ENCODE assay signal across 3 cellular contexts in the genomic region with DNA sequence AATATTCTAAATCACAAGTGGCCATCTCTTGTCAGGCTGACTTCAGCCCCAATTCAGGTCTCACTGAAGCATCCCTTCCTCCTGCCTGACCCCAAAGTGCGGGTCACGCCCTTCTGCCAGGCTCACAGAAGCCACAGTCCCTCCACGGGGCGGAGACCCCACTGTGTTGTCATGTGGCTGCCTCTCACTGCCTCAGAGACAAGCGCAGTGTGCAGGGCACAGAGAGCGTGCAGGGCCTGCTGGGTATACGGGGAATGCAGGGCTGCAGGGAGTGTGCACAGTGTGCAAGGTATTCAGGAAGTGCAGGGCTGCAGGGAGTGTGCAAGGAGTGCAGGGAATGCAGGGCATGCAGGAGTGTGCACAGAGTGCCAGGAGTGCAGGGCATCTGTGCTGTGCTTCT.
TF ChIP-seq lines count a peak whose summit lies in the region.

No MANE protein-coding gene starts in this region.

TF ChIP-seq in HepG2, 621 proteins besides CTCF, POLR2A, EP300 and RAD21 (continues in another document):
- TF ChIP-seq HOXA7 (CRISPR knock-in tag; IDR thresholded peaks at IDR 0.05) = no peak
- no peak for TF ChIP-seq ZNF20 (CRISPR knock-in tag; IDR thresholded peaks at IDR 0.05)
- no peak for TF ChIP-seq ZNF232 (CRISPR knock-in tag; IDR thresholded peaks at IDR 0.05; ENCODE audit: borderline replicate concordance)
- no peak for TF ChIP-seq ZNF839 (CRISPR knock-in tag; IDR thresholded peaks at IDR 0.05; ENCODE audit: borderline replicate concordance)
- TF ChIP-seq ASH2L (IDR thresholded peaks at IDR 0.05; ENCODE audit: insufficient read length, low read depth, low read length) = no peak
- no peak for TF ChIP-seq ZNF160 (CRISPR knock-in tag; IDR thresholded peaks at IDR 0.05)
- no peak for TF ChIP-seq REL (CRISPR knock-in tag; conservative IDR thresholded peaks at IDR 0.05)
- TF ChIP-seq, protein P1, sequence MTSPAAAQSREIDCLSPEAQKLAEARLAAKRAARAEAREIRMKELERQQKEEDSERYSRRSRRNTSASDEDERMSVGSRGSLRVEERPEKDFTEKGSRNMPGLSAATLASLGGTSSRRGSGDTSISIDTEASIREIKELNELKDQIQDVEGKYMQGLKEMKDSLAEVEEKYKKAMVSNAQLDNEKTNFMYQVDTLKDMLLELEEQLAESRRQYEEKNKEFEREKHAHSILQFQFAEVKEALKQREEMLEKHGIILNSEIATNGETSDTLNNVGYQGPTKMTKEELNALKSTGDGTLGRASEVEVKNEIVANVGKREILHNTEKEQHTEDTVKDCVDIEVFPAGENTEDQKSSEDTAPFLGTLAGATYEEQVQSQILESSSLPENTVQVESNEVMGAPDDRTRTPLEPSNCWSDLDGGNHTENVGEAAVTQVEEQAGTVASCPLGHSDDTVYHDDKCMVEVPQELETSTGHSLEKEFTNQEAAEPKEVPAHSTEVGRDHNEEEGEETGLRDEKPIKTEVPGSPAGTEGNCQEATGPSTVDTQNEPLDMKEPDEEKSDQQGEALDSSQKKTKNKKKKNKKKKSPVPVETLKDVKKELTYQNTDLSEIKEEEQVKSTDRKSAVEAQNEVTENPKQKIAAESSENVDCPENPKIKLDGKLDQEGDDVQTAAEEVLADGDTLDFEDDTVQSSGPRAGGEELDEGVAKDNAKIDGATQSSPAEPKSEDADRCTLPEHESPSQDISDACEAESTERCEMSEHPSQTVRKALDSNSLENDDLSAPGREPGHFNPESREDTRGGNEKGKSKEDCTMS (CRISPR knock-in tag; conservative IDR thresholded peaks at IDR 0.05) = no peak
- TF ChIP-seq ZNF678 (CRISPR knock-in tag; IDR thresholded peaks at IDR 0.05) = no peak
- TF ChIP-seq ZSCAN31 (CRISPR knock-in tag; IDR thresholded peaks at IDR 0.05; ENCODE audit: low read depth) = no peak
- no peak for TF ChIP-seq GFI1 (CRISPR knock-in tag; IDR thresholded peaks at IDR 0.05; ENCODE audit: borderline replicate concordance)
- TF ChIP-seq, protein P2, sequence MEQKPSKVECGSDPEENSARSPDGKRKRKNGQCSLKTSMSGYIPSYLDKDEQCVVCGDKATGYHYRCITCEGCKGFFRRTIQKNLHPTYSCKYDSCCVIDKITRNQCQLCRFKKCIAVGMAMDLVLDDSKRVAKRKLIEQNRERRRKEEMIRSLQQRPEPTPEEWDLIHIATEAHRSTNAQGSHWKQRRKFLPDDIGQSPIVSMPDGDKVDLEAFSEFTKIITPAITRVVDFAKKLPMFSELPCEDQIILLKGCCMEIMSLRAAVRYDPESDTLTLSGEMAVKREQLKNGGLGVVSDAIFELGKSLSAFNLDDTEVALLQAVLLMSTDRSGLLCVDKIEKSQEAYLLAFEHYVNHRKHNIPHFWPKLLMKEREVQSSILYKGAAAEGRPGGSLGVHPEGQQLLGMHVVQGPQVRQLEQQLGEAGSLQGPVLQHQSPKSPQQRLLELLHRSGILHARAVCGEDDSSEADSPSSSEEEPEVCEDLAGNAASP (CRISPR knock-in tag; IDR thresholded peaks at IDR 0.05; ENCODE audit: borderline replicate concordance) = no peak

TF ChIP-seq in SK-N-SH, 30 proteins besides CTCF, POLR2A, EP300 and RAD21:
- TF ChIP-seq, protein P3, sequence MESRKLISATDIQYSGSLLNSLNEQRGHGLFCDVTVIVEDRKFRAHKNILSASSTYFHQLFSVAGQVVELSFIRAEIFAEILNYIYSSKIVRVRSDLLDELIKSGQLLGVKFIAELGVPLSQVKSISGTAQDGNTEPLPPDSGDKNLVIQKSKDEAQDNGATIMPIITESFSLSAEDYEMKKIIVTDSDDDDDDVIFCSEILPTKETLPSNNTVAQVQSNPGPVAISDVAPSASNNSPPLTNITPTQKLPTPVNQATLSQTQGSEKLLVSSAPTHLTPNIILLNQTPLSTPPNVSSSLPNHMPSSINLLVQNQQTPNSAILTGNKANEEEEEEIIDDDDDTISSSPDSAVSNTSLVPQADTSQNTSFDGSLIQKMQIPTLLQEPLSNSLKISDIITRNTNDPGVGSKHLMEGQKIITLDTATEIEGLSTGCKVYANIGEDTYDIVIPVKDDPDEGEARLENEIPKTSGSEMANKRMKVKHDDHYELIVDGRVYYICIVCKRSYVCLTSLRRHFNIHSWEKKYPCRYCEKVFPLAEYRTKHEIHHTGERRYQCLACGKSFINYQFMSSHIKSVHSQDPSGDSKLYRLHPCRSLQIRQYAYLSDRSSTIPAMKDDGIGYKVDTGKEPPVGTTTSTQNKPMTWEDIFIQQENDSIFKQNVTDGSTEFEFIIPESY (IDR thresholded peaks at IDR 0.05; ENCODE audit: borderline replicate concordance, low read depth) = no peak
- TF ChIP-seq NFIC (IDR thresholded peaks at IDR 0.05; ENCODE audit: borderline replicate concordance) (no peak), RCOR1 (IDR thresholded peaks at IDR 0.05; ENCODE audit: low read length) (no peak), JUND (IDR thresholded peaks at IDR 0.05) (no peak), FOSL2 (IDR thresholded peaks at IDR 0.05; ENCODE audit: borderline replicate concordance, low read depth) (no peak), POLR2AphosphoS5 (IDR thresholded peaks at IDR 0.05; ENCODE audit: low read depth, low read length) (no peak), GATA2 (CRISPR knock-in tag; IDR thresholded peaks at IDR 0.05) (no peak), NRF1 (IDR thresholded peaks at IDR 0.05; ENCODE audit: low read depth, low read length) (no peak), MXI1 (IDR thresholded peaks at IDR 0.05; ENCODE audit: low read depth, low read length) (no peak), EZH2phosphoT487 (IDR thresholded peaks at IDR 0.05; ENCODE audit: borderline replicate concordance, low read depth) (no peak)
- TF ChIP-seq, protein P4, sequence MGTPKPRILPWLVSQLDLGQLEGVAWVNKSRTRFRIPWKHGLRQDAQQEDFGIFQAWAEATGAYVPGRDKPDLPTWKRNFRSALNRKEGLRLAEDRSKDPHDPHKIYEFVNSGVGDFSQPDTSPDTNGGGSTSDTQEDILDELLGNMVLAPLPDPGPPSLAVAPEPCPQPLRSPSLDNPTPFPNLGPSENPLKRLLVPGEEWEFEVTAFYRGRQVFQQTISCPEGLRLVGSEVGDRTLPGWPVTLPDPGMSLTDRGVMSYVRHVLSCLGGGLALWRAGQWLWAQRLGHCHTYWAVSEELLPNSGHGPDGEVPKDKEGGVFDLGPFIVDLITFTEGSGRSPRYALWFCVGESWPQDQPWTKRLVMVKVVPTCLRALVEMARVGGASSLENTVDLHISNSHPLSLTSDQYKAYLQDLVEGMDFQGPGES (IDR thresholded peaks at IDR 0.05; ENCODE audit: low read depth, low read length) = no peak
- TF ChIP-seq, protein P5, sequence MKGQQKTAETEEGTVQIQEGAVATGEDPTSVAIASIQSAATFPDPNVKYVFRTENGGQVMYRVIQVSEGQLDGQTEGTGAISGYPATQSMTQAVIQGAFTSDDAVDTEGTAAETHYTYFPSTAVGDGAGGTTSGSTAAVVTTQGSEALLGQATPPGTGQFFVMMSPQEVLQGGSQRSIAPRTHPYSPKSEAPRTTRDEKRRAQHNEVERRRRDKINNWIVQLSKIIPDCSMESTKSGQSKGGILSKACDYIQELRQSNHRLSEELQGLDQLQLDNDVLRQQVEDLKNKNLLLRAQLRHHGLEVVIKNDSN (IDR thresholded peaks at IDR 0.05; ENCODE audit: borderline replicate concordance, low read depth) = no peak
- TF ChIP-seq, protein P6, sequence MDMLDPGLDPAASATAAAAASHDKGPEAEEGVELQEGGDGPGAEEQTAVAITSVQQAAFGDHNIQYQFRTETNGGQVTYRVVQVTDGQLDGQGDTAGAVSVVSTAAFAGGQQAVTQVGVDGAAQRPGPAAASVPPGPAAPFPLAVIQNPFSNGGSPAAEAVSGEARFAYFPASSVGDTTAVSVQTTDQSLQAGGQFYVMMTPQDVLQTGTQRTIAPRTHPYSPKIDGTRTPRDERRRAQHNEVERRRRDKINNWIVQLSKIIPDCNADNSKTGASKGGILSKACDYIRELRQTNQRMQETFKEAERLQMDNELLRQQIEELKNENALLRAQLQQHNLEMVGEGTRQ (IDR thresholded peaks at IDR 0.05; ENCODE audit: borderline replicate concordance, low read depth, low read length) = no peak
- TF ChIP-seq, protein P7, sequence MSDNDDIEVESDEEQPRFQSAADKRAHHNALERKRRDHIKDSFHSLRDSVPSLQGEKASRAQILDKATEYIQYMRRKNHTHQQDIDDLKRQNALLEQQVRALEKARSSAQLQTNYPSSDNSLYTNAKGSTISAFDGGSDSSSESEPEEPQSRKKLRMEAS (IDR thresholded peaks at IDR 0.05; ENCODE audit: low read depth) = no peak

TF ChIP-seq in HEK293T, 16 proteins besides CTCF, POLR2A, EP300 and RAD21:
- TF ChIP-seq LEF1 (IDR thresholded peaks at IDR 0.05; ENCODE audit: borderline replicate concordance) (no peak), FOXM1 (IDR thresholded peaks at IDR 0.05; ENCODE audit: borderline replicate concordance) (no peak), TARDBP (IDR thresholded peaks at IDR 0.05) (no peak), ELF4 (IDR thresholded peaks at IDR 0.05) (no peak), HDGF (IDR thresholded peaks at IDR 0.05; ENCODE audit: borderline replicate concordance) (no peak), SUZ12 (IDR thresholded peaks at IDR 0.05) (no peak), CTBP1 (IDR thresholded peaks at IDR 0.05; ENCODE audit: borderline replicate concordance) (no peak), L3MBTL2 (conservative IDR thresholded peaks at IDR 0.05) (no peak), NFRKB (IDR thresholded peaks at IDR 0.05) (no peak), ZNF384 (IDR thresholded peaks at IDR 0.05) (no peak), SP1 (IDR thresholded peaks at IDR 0.05) (no peak), FOXK2 (IDR thresholded peaks at IDR 0.05) (no peak), BHLHE40 (IDR thresholded peaks at IDR 0.05; ENCODE audit: borderline replicate concordance) (no peak), ARNT (IDR thresholded peaks at IDR 0.05) (no peak), FOXA1 (IDR thresholded peaks at IDR 0.05) (no peak)
- TF ChIP-seq, protein P8, sequence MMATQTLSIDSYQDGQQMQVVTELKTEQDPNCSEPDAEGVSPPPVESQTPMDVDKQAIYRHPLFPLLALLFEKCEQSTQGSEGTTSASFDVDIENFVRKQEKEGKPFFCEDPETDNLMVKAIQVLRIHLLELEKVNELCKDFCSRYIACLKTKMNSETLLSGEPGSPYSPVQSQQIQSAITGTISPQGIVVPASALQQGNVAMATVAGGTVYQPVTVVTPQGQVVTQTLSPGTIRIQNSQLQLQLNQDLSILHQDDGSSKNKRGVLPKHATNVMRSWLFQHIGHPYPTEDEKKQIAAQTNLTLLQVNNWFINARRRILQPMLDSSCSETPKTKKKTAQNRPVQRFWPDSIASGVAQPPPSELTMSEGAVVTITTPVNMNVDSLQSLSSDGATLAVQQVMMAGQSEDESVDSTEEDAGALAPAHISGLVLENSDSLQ (IDR thresholded peaks at IDR 0.05) = no peak
